Comparison of ENCODE assay signal across 8 cellular contexts in genomic region chrX:49167740-49168108, GRCh38. TPM values are rescaled to one million over a fixed set of nuclear protein-coding genes. Genes with fewer than 3 reads are reported as not detected.
A peak's percentile ranks its signal among the peaks of the same experiment; 100 is the strongest.
DNase-seq lines count a peak whose midpoint lies in the region; ATAC-seq and TF ChIP-seq lines count a peak whose summit lies in the region.

No MANE protein-coding gene starts in this region.

- H4K20me1 ChIP-seq in Karpas-422 (ENCODE audit: insufficient read depth, low read depth, low read length): no peaks in the 10 kb centered on the region

- no peaks in the 10 kb centered on the region for H3K9me3 Mint-ChIP-seq in natural killer cell

- no peaks in the 10 kb centered on the region for H3K36me3 Mint-ChIP-seq in natural killer cell

- peak overlapping the region; percentile 54 for H3K4me3 ChIP-seq in BE2C (ENCODE audit: low read depth, low read length)
- H3K4me3 ChIP-seq in Karpas-422 (ENCODE audit: low read length): peak overlapping the region; percentile 62; the same call in 1 of the 2 replicates
- H3K4me3 ChIP-seq in colonic mucosa: peak overlapping the region; percentile 25

- peaks cover 4% of the 10 kb centered on the region for H3K4me1 ChIP-seq in BE2C
- H3K4me1 ChIP-seq in Karpas-422 (ENCODE audit: low read length): peaks cover 35% of the 10 kb centered on the region
- H3K4me1 ChIP-seq in colonic mucosa: no peaks in the 10 kb centered on the region

- H3K36me3 ChIP-seq in BE2C: no peaks in the 10 kb centered on the region; the same call in 1 of the 2 replicates
- no peaks in the 10 kb centered on the region for H3K36me3 ChIP-seq in Karpas-422 (ENCODE audit: insufficient read depth, low read length)
- H3K36me3 ChIP-seq in colonic mucosa: no peaks in the 10 kb centered on the region

- H3K4me2 ChIP-seq in Karpas-422 (ENCODE audit: low read depth, low read length, poor library complexity, severe bottlenecking): peak overlapping the region; percentile 70

- H3K4me1 Mint-ChIP-seq in natural killer cell: peaks cover 22 to 47% of the 10 kb centered on the region in 2 donors

- H2AFZ ChIP-seq in Karpas-422 (ENCODE audit: low read length): no peak overlapping the region

- H3K9ac ChIP-seq in Karpas-422 (ENCODE audit: low read length) (peak overlapping the region; percentile 62), colonic mucosa (ENCODE audit: low read depth in 2 of 2, low read length in 2 of 2) (peak overlapping the region in 1 of 2 donors; percentile 81)

- H3K9me2 ChIP-seq in Karpas-422 (replicated peaks; ENCODE audit: insufficient read depth, low read length): no peaks in the 10 kb centered on the region

- DNase-seq in BE2C: no peak
- DNase-seq in Karpas-422: no peak
- DNase-seq in colonic mucosa: no peak
- DNase-seq in natural killer cell: no peak
- DNase-seq in posterior cingulate gyrus: no peak
- no peak for DNase-seq in NCI-H1417 (lab: John Stamatoyannopoulos, UW)
- DNase-seq in GM03348 (ENCODE audit: low spot score): no peak
- no peak for DNase-seq in NCI-H1436 treated with DMSO at 0.1 percent for 48 hours (lab: John Stamatoyannopoulos, UW)

- H3K79me2 ChIP-seq in Karpas-422 (ENCODE audit: low read length): no peaks in the 10 kb centered on the region

- H3K27ac Mint-ChIP-seq in natural killer cell: peak overlapping the region; percentile 92 to 93

- H3K4me3 Mint-ChIP-seq in natural killer cell: peak overlapping the region; percentile 90

- H3K27ac ChIP-seq in Karpas-422 (ENCODE audit: low read length) (no peak overlapping the region), colonic mucosa (peak overlapping the region; percentile 91)

- H3K27me3 ChIP-seq in BE2C (no peaks in the 10 kb centered on the region), Karpas-422 (ENCODE audit: low read length) (no peaks in the 10 kb centered on the region), colonic mucosa (no peaks in the 10 kb centered on the region)

- no peaks in the 10 kb centered on the region for H3K27me3 Mint-ChIP-seq in natural killer cell (ENCODE audit: low read depth in 2 of 2)

- ATAC-seq in natural killer cell: no peak

- intact Hi-C loops in colonic mucosa (cut with DNase I): no loop called here
- intact Hi-C loops in natural killer cell (cut with micrococcal nuclease): loop anchor here (2.0 kb wide), 1 partner anchor 45 kb away; the partner anchor contains the start of gene GPKOW
- intact Hi-C loops in posterior cingulate gyrus (cut with DNase I): no loop called here

- H3K9me3 ChIP-seq in BE2C (no peaks in the 10 kb centered on the region), Karpas-422 (ENCODE audit: low read length) (no peaks in the 10 kb centered on the region; the same call in 1 of the 2 replicates), colonic mucosa (no peaks in the 10 kb centered on the region)

- TF ChIP-seq CTCF in BE2C (IDR thresholded peaks at IDR 0.05; ENCODE audit: low read depth, low read length) (no peak), colonic mucosa (IDR thresholded peaks at IDR 0.05) (no peak), natural killer cell (IDR thresholded peaks at IDR 0.05) (no peak)

RNA-seq across cellular contexts. Expression of gene PLP2, which starts 4.0 kb away (rescaled TPM):
- polyA plus RNA-seq in BE2C (2012; ENCODE audit: insufficient read depth, insufficient read length, low read depth): 70.6 TPM
- total RNA-seq in Karpas-422 (2014; rRNA removed; shearing (Covaris generic); ENCODE audit: low replicate concordance): 11.0 and 37.0 TPM in 2 replicates
- 100 to 1,000 TPM; 157 to 227 TPM for total RNA-seq in colonic mucosa
- 10 to 100 TPM; 29.3 to 69.7 (median 34.8) TPM for total RNA-seq in natural killer cell

RNA-seq across cellular contexts. Expression of gene MAGIX, which starts 5.2 kb away (rescaled TPM):
- 3.0 TPM for polyA plus RNA-seq in BE2C (2012; ENCODE audit: insufficient read depth, insufficient read length, low read depth)
- total RNA-seq in Karpas-422 (2014; rRNA removed; shearing (Covaris generic); ENCODE audit: low replicate concordance): 1.7 TPM in 1 of 2 replicates, not detected in the other
- total RNA-seq in colonic mucosa: 10 to 100 TPM in 1 of 2 donors, 1 to 10 TPM in 1; 4.3 to 14.7 TPM
- total RNA-seq in natural killer cell: 1 to 10 TPM in 2 of 3 donors, under 1 TPM in 1; 1.00 to 1.7 (median 1.2) TPM

RNA-seq across cellular contexts. Expression of gene PRICKLE3, which starts 18.4 kb away (rescaled TPM):
- polyA plus RNA-seq in BE2C (2012; ENCODE audit: insufficient read depth, insufficient read length, low read depth): not detected
- total RNA-seq in Karpas-422 (2014; rRNA removed; shearing (Covaris generic); ENCODE audit: low replicate concordance): 4.0 and 15.5 TPM in 2 replicates
- total RNA-seq in colonic mucosa (10 to 100 TPM; 16.7 to 25.5 TPM), natural killer cell (1 to 10 TPM; 6.2 to 7.9 (median 6.3) TPM)

RNA-seq across cellular contexts. Expression of gene SYP, which starts 32.3 kb away (rescaled TPM):
- polyA plus RNA-seq in BE2C (2012; ENCODE audit: insufficient read depth, insufficient read length, low read depth): 161 TPM
- 0.86 and 1.2 TPM in 2 replicates for total RNA-seq in Karpas-422 (2014; rRNA removed; shearing (Covaris generic); ENCODE audit: low replicate concordance)
- 1 to 10 TPM; 6.4 to 7.4 TPM for total RNA-seq in colonic mucosa
- total RNA-seq in natural killer cell: 1 to 10 TPM in 1 of 3 donors, under 1 TPM in 2; 0.36 to 1.0 (median 0.80) TPM

RNA-seq across cellular contexts. Expression of gene GPKOW, which starts 44.2 kb away (rescaled TPM):
- polyA plus RNA-seq in BE2C (2012; ENCODE audit: insufficient read depth, insufficient read length, low read depth): 63.3 TPM
- total RNA-seq in Karpas-422 (2014; rRNA removed; shearing (Covaris generic); ENCODE audit: low replicate concordance): 8.2 and 20.7 TPM in 2 replicates
- total RNA-seq in colonic mucosa (10 to 100 TPM; 25.0 to 27.6 TPM), natural killer cell (10 to 100 TPM; 22.4 to 26.0 (median 25.3) TPM)
